18 cellular contexts compared by ENCODE assay signal in the genomic region with DNA sequence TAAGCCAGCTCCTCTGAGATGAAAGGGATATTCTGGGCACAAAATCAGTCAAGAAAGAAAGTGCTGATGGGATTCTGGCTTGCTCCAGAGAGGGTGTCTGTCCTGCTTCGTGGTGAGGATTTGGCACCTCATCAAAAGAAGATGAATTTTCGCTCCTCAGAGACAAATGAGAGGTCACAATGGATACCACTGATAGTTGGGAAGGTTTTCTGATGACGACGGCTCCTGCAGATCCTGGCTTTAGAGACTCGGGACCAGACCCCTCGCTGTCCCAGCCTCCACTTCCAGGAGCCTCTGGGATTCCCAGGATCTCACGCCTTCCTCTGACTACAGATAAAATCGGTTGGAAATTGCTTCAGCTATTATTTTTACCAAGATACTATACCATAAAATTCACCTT. TPM values are rescaled to one million over a fixed set of nuclear protein-coding genes. Genes with fewer than 3 reads are reported as not detected.
"Had no signal": no experiment of that assay in that cellular context is flagged by ENCODE, and none has a peak within 500 bp of the region (broad histone marks: within the 10 kb centered on the region; RNA-seq: fewer than 3 reads in every experiment).

No MANE protein-coding gene starts in this region.

- H3K27me3 ChIP-seq: esophagus muscularis mucosa, foreskin keratinocyte, suprapubic skin, thyroid gland, upper lobe of left lung had no signal

- ATAC-seq: effector memory CD8-positive, alpha-beta T cell; foreskin keratinocyte; left cardiac atrium; left ventricle myocardium superior; stimulated activated effector memory CD8-positive, alpha-beta T cell treated with anti-CD3 and anti-CD28 coated beads, Interleukin-12 subunit alpha, Interleukin-12 subunit beta, amount 100 ng/mL, for 72 hours; stimulated activated naive CD8-positive, alpha-beta T cell treated with anti-CD3 and anti-CD28 coated beads, Interleukin-15, Interleukin-2, amounts not matched to agents 100 U/mL and 50 U/mL, for 24 hours had no signal

- H3K36me3 ChIP-seq: esophagus muscularis mucosa, suprapubic skin, thyroid gland, upper lobe of left lung had no signal

- H3K4me3 ChIP-seq: esophagus muscularis mucosa, lung, suprapubic skin, thyroid gland, upper lobe of left lung had no signal

- H3K9me3 ChIP-seq: esophagus muscularis mucosa, suprapubic skin, thyroid gland had no signal

- DNase-seq: effector memory CD8-positive, alpha-beta T cell; foreskin keratinocyte; kidney; left cardiac atrium; left ventricle myocardium superior; mesenchymal stem cell; naive B cell; small intestine; stimulated activated CD4-positive, alpha-beta T cell treated with anti-CD3 and anti-CD28 coated beads, Interleukin-4, amount 100 ng/mL, for 1 hour; stimulated activated naive CD8-positive, alpha-beta T cell treated with anti-CD3 and anti-CD28 coated beads, Interleukin-15, Interleukin-2, amounts not matched to agents 100 U/mL and 50 U/mL, for 24 hours; thyroid gland; upper lobe of left lung had no signal

- H3K27ac ChIP-seq: epithelial cell of prostate, esophagus muscularis mucosa, foreskin keratinocyte, suprapubic skin, thyroid gland, upper lobe of left lung had no signal

- H3K4me1 ChIP-seq: esophagus muscularis mucosa, foreskin keratinocyte, suprapubic skin, thyroid gland, upper lobe of left lung had no signal

RNA-seq across cellular contexts. Expression of gene TEX29, which starts 9.8 kb away (rescaled TPM):
- total RNA-seq: foreskin keratinocyte, kidney, pulmonary artery endothelial cell, suprapubic skin, thyroid gland had no signal
